ENCODE assay signal across 8 cellular contexts in genomic region chr3:197959891-197960693, GRCh38. TPM values are rescaled to one million over a fixed set of nuclear protein-coding genes. Genes with fewer than 3 reads are reported as not detected.
A peak's percentile ranks its signal among the peaks of the same experiment; 100 is the strongest.
DNase-seq lines count a peak whose midpoint lies in the region; ATAC-seq lines count a peak whose summit lies in the region.

TSS of gene LMLN (plus strand) at chr3:197960217. CDS start at chr3:197960246, 29 bp downstream.

- peaks cover 57% of the 10 kb centered on the region for H3K4me1 Mint-ChIP-seq in activated CD4-positive, alpha-beta T cell treated with anti-CD3 and anti-CD28 coated beads, Interleukin-2, amount 10 ng/mL, durations not matched to agents 7 days and 5 days

- H3K36me3 Mint-ChIP-seq in activated CD4-positive, alpha-beta T cell treated with anti-CD3 and anti-CD28 coated beads, Interleukin-2, amount 10 ng/mL, durations not matched to agents 7 days and 5 days (ENCODE audit: low read depth) = peaks cover 30% of the 10 kb centered on the region

- H3K27me3 Mint-ChIP-seq in activated CD4-positive, alpha-beta T cell treated with anti-CD3 and anti-CD28 coated beads, Interleukin-2, amount 10 ng/mL, durations not matched to agents 7 days and 5 days = no peaks in the 10 kb centered on the region

- no peaks in the 10 kb centered on the region for H3K9me3 Mint-ChIP-seq in activated CD4-positive, alpha-beta T cell treated with anti-CD3 and anti-CD28 coated beads, Interleukin-2, amount 10 ng/mL, durations not matched to agents 7 days and 5 days

- H3K27ac Mint-ChIP-seq in activated CD4-positive, alpha-beta T cell treated with anti-CD3 and anti-CD28 coated beads, Interleukin-2, amount 10 ng/mL, durations not matched to agents 7 days and 5 days = peak within 1 kb of the TSS; percentile 89

- peak; percentile 95 for ATAC-seq in GM19351 (IDR thresholded peaks at IDR 0.05; ENCODE audit: unreplicated experiment)
- peak; percentile 98 for ATAC-seq in HG03520 (IDR thresholded peaks at IDR 0.05; ENCODE audit: unreplicated experiment)
- peak; percentile 95 for ATAC-seq in left lobe of liver

- CTCF ChIA-PET in activated CD4-positive, alpha-beta T cell treated with anti-CD3 and anti-CD28 coated beads, Interleukin-2, amount 10 ng/mL, durations not matched to agents 7 days and 5 days (lab: Charles Lee) = interaction anchor here (2.0 kb wide), 1 partner anchor 36 kb away, joined by 6 read pairs; no protein-coding TSS in a partner anchor

- peak; percentile 41 to 95 (median 88) for DNase-seq in C1 segment of cervical spinal cord (lab: John Stamatoyannopoulos, UW)
- peak; percentile 87 for DNase-seq in NCI-H526 treated with DMSO at 0.1 percent for 48 hours (lab: John Stamatoyannopoulos, UW)
- DNase-seq in activated CD4-positive, alpha-beta T cell treated with anti-CD3 and anti-CD28 coated beads, Interleukin-2, amount 10 ng/mL, durations not matched to agents 7 days and 5 days = peak; percentile 96
- DNase-seq in cortex of kidney (lab: John Stamatoyannopoulos, UW) = peak; percentile 64
- DNase-seq in left lobe of liver (ENCODE audit: low spot score) = peak; percentile 96
- DNase-seq in stimulated activated CD4-positive, alpha-beta T cell treated with anti-CD3 and anti-CD28 coated beads, Interleukin-2, amount 100 ng/mL, for 24 hours = peak; percentile 95

- peak within 1 kb of the TSS; percentile 87 for H3K4me3 Mint-ChIP-seq in activated CD4-positive, alpha-beta T cell treated with anti-CD3 and anti-CD28 coated beads, Interleukin-2, amount 10 ng/mL, durations not matched to agents 7 days and 5 days

- POLR2A ChIA-PET in activated CD4-positive, alpha-beta T cell treated with anti-CD3 and anti-CD28 coated beads, Interleukin-2, amount 10 ng/mL, durations not matched to agents 7 days and 5 days (lab: Charles Lee) = no interaction called here

RNA-seq across cellular contexts. Expression of gene LMLN, which starts in this region (rescaled TPM):
- 1 to 10 TPM; 2.7 to 3.1 TPM for total RNA-seq in activated CD4-positive, alpha-beta T cell treated with anti-CD3 and anti-CD28 coated beads, Interleukin-2, amount 10 ng/mL, durations not matched to agents 7 days and 5 days
- 2.7 TPM for total RNA-seq in left lobe of liver

Comparison
In these comparisons a context has a peak if more than half of its experiments do, and no peak if none do; other contexts are left out.
1. Peak in every context shown above with its lines: DNase-seq and ATAC-seq.